7 cellular contexts compared by ENCODE assay signal in genomic region chr7:10079572-10079971, GRCh38.
"Had no signal": no experiment of that assay in that cellular context is flagged by ENCODE, and none has a peak within 500 bp of the region (broad histone marks: within the 10 kb centered on the region; RNA-seq: fewer than 3 reads in every experiment).

No MANE protein-coding gene starts in this region.

- DNase-seq: GM23248, GOT3, H7, HCEC 1CT, KBM-7 had no signal

- H3K27ac ChIP-seq: GM23248, HL-60 had no signal

- ATAC-seq: HepG2 had no signal

- H3K4me3 ChIP-seq: GM23248 had no signal

- H2AFZ ChIP-seq: GM23248 had no signal

- H3K9ac ChIP-seq: GM23248 had no signal
